In the genomic region with DNA sequence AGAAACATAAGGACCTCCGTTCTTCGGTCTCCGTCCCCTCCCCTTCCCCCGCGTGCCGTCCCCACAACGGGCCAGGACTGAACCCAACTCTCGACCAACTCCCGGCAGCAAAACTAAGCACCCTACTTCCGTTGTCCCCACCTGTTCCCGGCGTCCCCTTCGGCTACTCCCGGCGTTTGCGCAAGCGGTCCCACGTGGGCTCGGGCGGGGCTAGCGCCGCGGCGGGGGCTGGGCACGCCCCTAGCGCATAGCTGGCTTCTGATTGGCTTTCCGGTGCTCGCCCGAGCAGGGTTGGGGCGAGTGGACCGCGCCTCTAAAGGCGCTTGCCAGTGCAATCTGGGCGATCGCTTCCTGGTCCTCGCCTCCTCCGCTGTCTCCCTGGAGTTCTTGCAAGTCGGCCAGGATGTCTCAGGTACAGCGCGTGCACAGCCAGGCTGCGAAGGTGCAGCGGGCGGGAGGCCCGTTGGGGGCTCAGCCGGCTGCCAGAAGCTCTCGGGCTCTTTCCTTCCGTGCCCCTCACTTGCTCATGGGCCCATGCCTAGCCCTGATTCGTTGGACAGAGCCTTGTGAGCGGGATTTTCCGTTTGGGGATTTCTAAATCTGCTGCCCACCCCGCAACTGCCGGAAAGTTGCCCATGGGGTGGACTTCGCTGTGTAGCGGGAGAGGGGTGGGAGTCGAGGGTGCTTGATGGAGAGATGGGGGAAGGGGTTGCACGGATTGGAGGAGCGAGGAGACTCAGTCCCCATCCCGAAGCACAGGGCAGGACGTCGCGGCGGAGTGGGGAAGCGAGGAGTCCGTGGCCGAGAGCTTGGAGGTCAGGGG, we compare ENCODE assay signal across 8 cellular contexts. TPM values are rescaled to one million over a fixed set of nuclear protein-coding genes. Genes with fewer than 3 reads are reported as not detected.
DNase-seq lines count a peak whose midpoint lies in the region; ATAC-seq and TF ChIP-seq lines count a peak whose summit lies in the region.

Gene C2orf76, minus strand, starts transcription at position 186 of the 823 bp plus-strand sequence. CDS start 26,875 bp downstream, outside the sequence.
Gene DBI, plus strand, starts transcription at position 329 of the 823 bp plus-strand sequence. Its CDS starts 75 bp downstream, at position 404.

- no peaks in the 10 kb centered on the region for H3K9me3 Mint-ChIP-seq in activated naive CD8-positive, alpha-beta T cell (ENCODE audit: low read depth)

- H3K27me3 ChIP-seq in GM06990 (replicated peaks; ENCODE audit: control insufficient read depth, insufficient read depth, low read length): no peaks in the 10 kb centered on the region
- H3K27me3 ChIP-seq in osteoblast (ENCODE audit: insufficient read depth, low read length): no peaks in the 10 kb centered on the region
- H3K27me3 ChIP-seq in thoracic aorta (replicated peaks; ENCODE audit: insufficient read depth): no peaks in the 10 kb centered on the region

- H3K27ac ChIP-seq in osteoblast (ENCODE audit: low read depth, low read length) (peak within 1 kb of the TSS; percentile 85), thoracic aorta (peak within 1 kb of the TSS; percentile 71 to 87)

- peaks cover 51% of the 10 kb centered on the region for H3K4me1 Mint-ChIP-seq in activated naive CD8-positive, alpha-beta T cell (ENCODE audit: low read depth)

- ATAC-seq in HG02588 (IDR thresholded peaks at IDR 0.05; ENCODE audit: unreplicated experiment) (peak; percentile 96), SK-N-SH treated with all-trans-retinoic acid at 6 μM for 48 hours (peak; percentile 98), thoracic aorta (ENCODE audit: insufficient number of reproducible peaks, low FRiP score, low read depth) (peak; percentile 99)

- H3K27ac Mint-ChIP-seq in activated naive CD8-positive, alpha-beta T cell: peak within 1 kb of the TSS; percentile 98

- H3K4me2 ChIP-seq in osteoblast (ENCODE audit: insufficient read depth, low read length): peak within 1 kb of the TSS; percentile 100

- peaks cover 28% of the 10 kb centered on the region for H3K36me3 ChIP-seq in GM06990 (ENCODE audit: control insufficient read depth, insufficient read depth, low read length)
- H3K36me3 ChIP-seq in osteoblast (ENCODE audit: insufficient read depth, low read length): peaks cover 35% of the 10 kb centered on the region
- H3K36me3 ChIP-seq in thoracic aorta: peaks cover 29% of the 10 kb centered on the region

- no peaks in the 10 kb centered on the region for H3K9me3 ChIP-seq in osteoblast (ENCODE audit: low read depth, low read length)
- no peaks in the 10 kb centered on the region for H3K9me3 ChIP-seq in thoracic aorta

- H3K4me1 ChIP-seq in osteoblast (ENCODE audit: insufficient read depth, low read length) (peaks cover 17% of the 10 kb centered on the region), thoracic aorta (ENCODE audit: control insufficient read depth in 1 of 2, low read depth in 2 of 2) (peaks cover 21 to 22% of the 10 kb centered on the region in 2 donors)

- TF ChIP-seq CTCF in GM06990 (IDR thresholded peaks at IDR 0.05; ENCODE audit: insufficient read depth, low read length, poor library complexity, severe bottlenecking): no peak
- no peak for TF ChIP-seq CTCF in osteoblast (IDR thresholded peaks at IDR 0.05; ENCODE audit: extremely low read depth, low read depth, low read length)
- TF ChIP-seq CTCF in thoracic aorta (IDR thresholded peaks at IDR 0.05): no peak

- peak within 1 kb of the TSS; percentile 99 for H3K4me3 Mint-ChIP-seq in activated naive CD8-positive, alpha-beta T cell

- peaks cover 53% of the 10 kb centered on the region for H3K79me2 ChIP-seq in osteoblast (ENCODE audit: insufficient read depth, low read length)

- no peaks in the 10 kb centered on the region for H3K27me3 Mint-ChIP-seq in activated naive CD8-positive, alpha-beta T cell

- peak within 1 kb of the TSS; percentile 100 for H2AFZ ChIP-seq in osteoblast (ENCODE audit: low read length)

- peaks cover 20% of the 10 kb centered on the region for H4K20me1 ChIP-seq in osteoblast (ENCODE audit: insufficient read depth, low read length)

- DNase-seq in GM06990 (ENCODE audit: extremely low read depth, insufficient read length) (peak; percentile 99), NCI-H1092 (lab: John Stamatoyannopoulos, UW) (peak; percentile 84), glomerular visceral epithelial cell (ENCODE audit: extremely low spot score) (peak; percentile 98), osteoblast (ENCODE audit: insufficient read length, low spot score, missing footprints) (peak; percentile 99), thoracic aorta (ENCODE audit: low spot score) (peak; percentile 68)

- peak within 1 kb of the TSS; percentile 94 for H3K4me3 ChIP-seq in GM06990 (replicated peaks; ENCODE audit: low read depth, low read length)
- peak within 1 kb of the TSS; percentile 99 for H3K4me3 ChIP-seq in osteoblast (ENCODE audit: insufficient read depth, low read length)
- H3K4me3 ChIP-seq in thoracic aorta: peak within 1 kb of the TSS; percentile 90

- H3K36me3 Mint-ChIP-seq in activated naive CD8-positive, alpha-beta T cell: peaks cover 21% of the 10 kb centered on the region

TF ChIP-seq in SK-N-SH treated with all-trans-retinoic acid at 6 μM for 48 hours, 23 proteins besides CTCF, POLR2A, EP300 and RAD21:
- 0 out of 2 replicates have a peak, but pooled peaks have one; percentile 50 for TF ChIP-seq ZFP3 (CRISPR knock-in tag; IDR thresholded peaks at IDR 0.05)
- no peak for TF ChIP-seq RARB (CRISPR knock-in tag; IDR thresholded peaks at IDR 0.05)
- TF ChIP-seq, protein P1, sequence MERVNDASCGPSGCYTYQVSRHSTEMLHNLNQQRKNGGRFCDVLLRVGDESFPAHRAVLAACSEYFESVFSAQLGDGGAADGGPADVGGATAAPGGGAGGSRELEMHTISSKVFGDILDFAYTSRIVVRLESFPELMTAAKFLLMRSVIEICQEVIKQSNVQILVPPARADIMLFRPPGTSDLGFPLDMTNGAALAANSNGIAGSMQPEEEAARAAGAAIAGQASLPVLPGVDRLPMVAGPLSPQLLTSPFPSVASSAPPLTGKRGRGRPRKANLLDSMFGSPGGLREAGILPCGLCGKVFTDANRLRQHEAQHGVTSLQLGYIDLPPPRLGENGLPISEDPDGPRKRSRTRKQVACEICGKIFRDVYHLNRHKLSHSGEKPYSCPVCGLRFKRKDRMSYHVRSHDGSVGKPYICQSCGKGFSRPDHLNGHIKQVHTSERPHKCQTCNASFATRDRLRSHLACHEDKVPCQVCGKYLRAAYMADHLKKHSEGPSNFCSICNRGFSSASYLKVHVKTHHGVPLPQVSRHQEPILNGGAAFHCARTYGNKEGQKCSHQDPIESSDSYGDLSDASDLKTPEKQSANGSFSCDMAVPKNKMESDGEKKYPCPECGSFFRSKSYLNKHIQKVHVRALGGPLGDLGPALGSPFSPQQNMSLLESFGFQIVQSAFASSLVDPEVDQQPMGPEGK (CRISPR knock-in tag; IDR thresholded peaks at IDR 0.05; ENCODE audit: borderline replicate concordance): 0 out of 2 replicates have a peak, but pooled peaks have one; percentile 12

RNA-seq across cellular contexts. Expression of gene C2orf76, which starts in this region (rescaled TPM):
- total RNA-seq in osteoblast (6.5 and 10.3 TPM in 2 replicates), thoracic aorta (1 to 10 TPM; 2.2 to 6.5 TPM)

RNA-seq across cellular contexts. Expression of gene DBI, which starts in this region (rescaled TPM):
- total RNA-seq in osteoblast: 65.1 and 77.2 TPM in 2 replicates
- 10 to 100 TPM; 63.8 to 68.6 TPM for total RNA-seq in thoracic aorta

Comparison
In these comparisons a context has a peak if more than half of its experiments do, and no peak if none do; other contexts are left out.
1. Peak in every context shown above with its lines: DNase-seq, ATAC-seq, H3K4me3 ChIP-seq and H3K27ac ChIP-seq.